ENCODE assay signal across 12 cellular contexts in the genomic region with DNA sequence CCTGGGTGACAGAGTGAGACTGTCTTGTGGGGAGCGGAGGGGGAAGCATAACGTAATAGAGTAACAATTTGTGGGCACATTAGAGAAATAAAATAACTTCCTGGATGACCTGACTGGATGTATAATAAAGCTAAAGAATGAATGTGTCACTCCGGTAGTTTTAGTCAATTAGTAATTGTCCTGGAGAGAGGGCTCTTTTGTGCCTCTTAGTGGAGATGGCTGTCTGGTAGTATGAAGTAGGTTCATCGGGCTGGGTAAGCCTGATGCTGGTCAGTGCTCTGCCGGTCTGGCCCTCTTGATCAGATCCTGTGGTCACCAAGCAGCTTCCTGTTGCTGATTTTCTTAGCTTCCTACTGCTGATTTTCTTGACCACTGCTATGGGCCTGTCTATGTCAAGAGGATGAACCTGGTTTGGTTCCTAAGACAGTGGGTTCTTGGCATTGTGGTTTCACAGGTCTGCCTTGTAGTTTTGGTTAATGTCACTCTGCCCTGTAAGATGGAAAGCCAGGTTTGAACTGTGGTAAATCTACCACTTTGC. TPM values are rescaled to one million over a fixed set of nuclear protein-coding genes. Genes with fewer than 3 reads are reported as not detected.
DNase-seq lines count a peak whose midpoint lies in the region; ATAC-seq, FAIRE-seq and TF ChIP-seq lines count a peak whose summit lies in the region.
"Had no signal": no experiment of that assay in that cellular context is flagged by ENCODE, and none has a peak within 500 bp of the region (broad histone marks: within the 10 kb centered on the region; RNA-seq: fewer than 3 reads in every experiment).

No MANE protein-coding gene starts in this region.

- no peaks in the 10 kb centered on the region for H3K9me3 Mint-ChIP-seq in activated CD8-positive, alpha-beta T cell treated with anti-CD3 and anti-CD28 coated beads for 36 hours
- H3K9me3 Mint-ChIP-seq: activated CD4-positive, alpha-beta T cell treated with anti-CD3 and anti-CD28 coated beads, Interleukin-2, amount 10 ng/mL, durations not matched to agents 7 days and 5 days had no signal

- H3K36me3 ChIP-seq in trophoblast cell (ENCODE audit: control insufficient read depth in 1 of 2, insufficient read depth in 2 of 2, low read length in 2 of 2) = peaks cover 8 to 17% of the 10 kb centered on the region in 2 experiments

- no peak overlapping the region for H4K12ac ChIP-seq in trophoblast cell (ENCODE audit: low read depth, low read length)

- peak overlapping the region; percentile 40 for H3K18ac ChIP-seq in trophoblast cell (ENCODE audit: low read length)

- TF ChIP-seq CTCF in activated CD8-positive, alpha-beta T cell treated with anti-CD3 and anti-CD28 coated beads for 36 hours (IDR thresholded peaks at IDR 0.05) = no peak
- no peak for TF ChIP-seq CTCF in D721Med (IDR thresholded peaks at IDR 0.05; ENCODE audit: insufficient read depth, missing control alignments)

- FAIRE-seq in D721Med (lab: Jason Lieb, UNC) = no peak
- FAIRE-seq: frontal cortex had no signal

- no peak overlapping the region for H3K4ac ChIP-seq in trophoblast cell (ENCODE audit: low read depth, low read length)

- peaks cover 16% of the 10 kb centered on the region for H3K36me3 Mint-ChIP-seq in activated CD8-positive, alpha-beta T cell treated with anti-CD3 and anti-CD28 coated beads for 36 hours (ENCODE audit: low read depth)

- H3K27me3 Mint-ChIP-seq in activated CD8-positive, alpha-beta T cell treated with anti-CD3 and anti-CD28 coated beads for 36 hours = no peaks in the 10 kb centered on the region
- H3K27me3 Mint-ChIP-seq: activated CD4-positive, alpha-beta T cell treated with anti-CD3 and anti-CD28 coated beads, Interleukin-2, amount 10 ng/mL, durations not matched to agents 7 days and 5 days had no signal

- no peak overlapping the region for H3K23ac ChIP-seq in trophoblast cell (ENCODE audit: low read length)

- H3K4me3 ChIP-seq in trophoblast cell (ENCODE audit: low read depth, low read length) = no peak overlapping the region
- H3K4me3 ChIP-seq: cardiac muscle cell had no signal

- CTCF ChIA-PET in activated CD8-positive, alpha-beta T cell treated with anti-CD3 and anti-CD28 coated beads for 36 hours (lab: Charles Lee) = interaction anchor here (0.7 to 2.3 kb wide), 3 partner anchors 14 to 33 kb away, joined by 3 to 7 read pairs (median 3); no protein-coding TSS in a partner anchor

- POLR2A ChIA-PET in activated CD8-positive, alpha-beta T cell treated with anti-CD3 and anti-CD28 coated beads for 36 hours (lab: Charles Lee) = no interaction called here

- H2BK5ac ChIP-seq in trophoblast cell (ENCODE audit: low read depth, low read length, poor library complexity) = no peak overlapping the region

- no peak overlapping the region for H2AK5ac ChIP-seq in trophoblast cell (ENCODE audit: low read length)

- intact Hi-C loops in activated CD8-positive, alpha-beta T cell treated with anti-CD3 and anti-CD28 coated beads for 36 hours (cut with micrococcal nuclease) = no loop called here

- no peaks in the 10 kb centered on the region for H3K9me3 ChIP-seq in trophoblast cell (ENCODE audit: insufficient read depth, low read depth, low read length)

- no peak overlapping the region for H4K91ac ChIP-seq in trophoblast cell (ENCODE audit: low read depth, low read length)

- H3K9ac ChIP-seq in trophoblast cell (ENCODE audit: low read length) = no peak overlapping the region

- H3K27ac Mint-ChIP-seq in activated CD8-positive, alpha-beta T cell treated with anti-CD3 and anti-CD28 coated beads for 36 hours = peak overlapping the region; percentile 26
- H3K27ac Mint-ChIP-seq: activated CD4-positive, alpha-beta T cell treated with anti-CD3 and anti-CD28 coated beads, Interleukin-2, amount 10 ng/mL, durations not matched to agents 7 days and 5 days had no signal

- WGBS in trophoblast cell (ENCODE audit: extremely low coverage, insufficient coverage, insufficient read length) = no CpG with 5 or more reads among the region's 5 CpGs

- H2AFZ ChIP-seq in trophoblast cell (ENCODE audit: insufficient read depth, low read length, poor library complexity) = no peak overlapping the region

- no peaks in the 10 kb centered on the region for H3K27me3 ChIP-seq in trophoblast cell (ENCODE audit: insufficient read depth, low read length)
- H3K27me3 ChIP-seq: cardiac muscle cell had no signal

- H3K27ac ChIP-seq in trophoblast cell (ENCODE audit: low read depth, low read length) = no peak overlapping the region
- H3K27ac ChIP-seq: cardiac muscle cell had no signal

- H3K4me1 ChIP-seq in trophoblast cell (ENCODE audit: control insufficient read depth in 1 of 2, insufficient read depth in 2 of 2, low read length in 2 of 2) = no peaks in the 10 kb centered on the region

- peak; percentile 21 for DNase-seq in activated CD8-positive, alpha-beta T cell treated with anti-CD3 and anti-CD28 coated beads for 36 hours
- DNase-seq in trophoblast cell (no peak), NCI-H1092 (lab: John Stamatoyannopoulos, UW) (no peak), SHP77 treated with DMSO at 0.1 percent for 48 hours (lab: John Stamatoyannopoulos, UW) (no peak), D721Med (ENCODE audit: insufficient read length, low spot score) (no peak)
- DNase-seq: activated CD4-positive, alpha-beta T cell treated with anti-CD3 and anti-CD28 coated beads, Interleukin-2, amount 10 ng/mL, durations not matched to agents 7 days and 5 days; HCEC 1CT; stimulated activated CD4-positive, alpha-beta T cell treated with anti-CD3 and anti-CD28 coated beads, Interleukin-4, amount 100 ng/mL, for 4 hours had no signal

- peaks cover 2% of the 10 kb centered on the region for H3K79me2 ChIP-seq in trophoblast cell (ENCODE audit: control insufficient read depth, insufficient read depth, low read length, poor library complexity)

- no peak overlapping the region for H3K4me2 ChIP-seq in trophoblast cell (ENCODE audit: low read length)

- no peak overlapping the region for H2BK120ac ChIP-seq in trophoblast cell (ENCODE audit: insufficient read depth, low read length, poor library complexity)

- no peak overlapping the region for H3K4me3 Mint-ChIP-seq in activated CD8-positive, alpha-beta T cell treated with anti-CD3 and anti-CD28 coated beads for 36 hours
- H3K4me3 Mint-ChIP-seq: activated CD4-positive, alpha-beta T cell treated with anti-CD3 and anti-CD28 coated beads, Interleukin-2, amount 10 ng/mL, durations not matched to agents 7 days and 5 days had no signal

- no peak overlapping the region for H4K8ac ChIP-seq in trophoblast cell (ENCODE audit: low read depth, low read length)

- no peak overlapping the region for H3K14ac ChIP-seq in trophoblast cell (ENCODE audit: low read length)

- ATAC-seq in GM19025 (IDR thresholded peaks at IDR 0.05; ENCODE audit: low read depth, unreplicated experiment) (peak; percentile 80), HG02798 (IDR thresholded peaks at IDR 0.05; ENCODE audit: poor library complexity, unreplicated experiment) (peak; percentile 75)
- peak; percentile 80 for ATAC-seq in activated CD8-positive, alpha-beta T cell treated with anti-CD3 and anti-CD28 coated beads for 36 hours

- H3K4me1 Mint-ChIP-seq in activated CD8-positive, alpha-beta T cell treated with anti-CD3 and anti-CD28 coated beads for 36 hours (ENCODE audit: low read depth) = peaks cover 29% of the 10 kb centered on the region

- H2BK12ac ChIP-seq in trophoblast cell (ENCODE audit: low read length) = no peak overlapping the region

- no peaks in the 10 kb centered on the region for H3K79me1 ChIP-seq in trophoblast cell (ENCODE audit: low read length)

RNA-seq across cellular contexts. Expression of gene ZRANB1, which starts 34.1 kb away (rescaled TPM):
- 10 to 100 TPM in 1 of 2 experiments, 1 to 10 TPM in 1; 9.5 to 10.1 TPM for total RNA-seq in activated CD8-positive, alpha-beta T cell treated with anti-CD3 and anti-CD28 coated beads for 36 hours
- 20.8 and 21.3 TPM in 2 replicates for polyA plus RNA-seq in trophoblast cell (2013)
